9 cellular contexts compared by ENCODE assay signal in genomic region chr3:123961508-123961856, GRCh38. TPM values are rescaled to one million over a fixed set of nuclear protein-coding genes. Genes with fewer than 3 reads are reported as not detected.
A peak's percentile ranks its signal among the peaks of the same experiment; 100 is the strongest.
DNase-seq lines count a peak whose midpoint lies in the region; ATAC-seq and TF ChIP-seq lines count a peak whose summit lies in the region.
"Had no signal": no experiment of that assay in that cellular context is flagged by ENCODE, and none has a peak within 500 bp of the region (broad histone marks: within the 10 kb centered on the region; RNA-seq: fewer than 3 reads in every experiment).

No MANE protein-coding gene starts in this region.

- TF ChIP-seq CTCF in NB4 (IDR thresholded peaks at IDR 0.05; ENCODE audit: low read depth, low read length) (no peak), neural crest cell (conservative IDR thresholded peaks at IDR 0.05) (no peak)

- peaks cover 36% of the 10 kb centered on the region for H3K4me1 Mint-ChIP-seq in neural crest cell

- peaks cover 3% of the 10 kb centered on the region for H3K36me3 Mint-ChIP-seq in neural crest cell (ENCODE audit: low read depth)

- peaks cover under 1 to 12% (median 2%) of the 10 kb centered on the region in 11 experiments; a peak in 13 of 22 replicates for H3K36me3 ChIP-seq in BLaER1 treated with 17β-estradiol and CSF1 and Interleukin-3, amounts not matched to agents 10 nM and 100 nM
- no peaks in the 10 kb centered on the region for H3K36me3 ChIP-seq in effector memory CD4-positive, alpha-beta T cell (ENCODE audit: control insufficient read depth, insufficient read depth, low read length)

- H3K27me3 ChIP-seq in BLaER1 treated with 17β-estradiol and CSF1 and Interleukin-3, amounts not matched to agents 10 nM and 100 nM: no peaks in the 10 kb centered on the region
- H3K27me3 ChIP-seq in effector memory CD4-positive, alpha-beta T cell (replicated peaks; ENCODE audit: control insufficient read depth, insufficient read depth, low read length, poor library complexity, severe bottlenecking): no peaks in the 10 kb centered on the region

- H3K27ac ChIP-seq in BLaER1 treated with 17β-estradiol and CSF1 and Interleukin-3, amounts not matched to agents 10 nM and 100 nM: peak overlapping the region in 5 of 11 experiments; percentile 83 to 96 (median 86); a peak in 10 of 22 replicates
- peak overlapping the region; percentile 63 for H3K27ac ChIP-seq in effector memory CD4-positive, alpha-beta T cell (ENCODE audit: insufficient read depth, low read length, poor library complexity, severe bottlenecking)

- peaks cover 7 to 30% (median 16%) of the 10 kb centered on the region in 10 experiments; a peak in 16 of 20 replicates for H3K4me1 ChIP-seq in BLaER1 treated with 17β-estradiol and CSF1 and Interleukin-3, amounts not matched to agents 10 nM and 100 nM
- no peaks in the 10 kb centered on the region for H3K4me1 ChIP-seq in effector memory CD4-positive, alpha-beta T cell (ENCODE audit: control insufficient read depth, insufficient read depth, low read length, poor library complexity, severe bottlenecking)

- H3K9me3 Mint-ChIP-seq in neural crest cell: peaks cover 3% of the 10 kb centered on the region

- peaks cover 15% of the 10 kb centered on the region for H3K27me3 Mint-ChIP-seq in neural crest cell (ENCODE audit: low read depth)

- peak overlapping the region; percentile 85 to 97 (median 92); a peak in 20 of 22 replicates for H3K9ac ChIP-seq in BLaER1 treated with 17β-estradiol and CSF1 and Interleukin-3, amounts not matched to agents 10 nM and 100 nM

- peak overlapping the region; percentile 68 to 95 (median 85) for H3K4me3 ChIP-seq in BLaER1 treated with 17β-estradiol and CSF1 and Interleukin-3, amounts not matched to agents 10 nM and 100 nM
- peak overlapping the region; percentile 42 for H3K4me3 ChIP-seq in NB4 (ENCODE audit: low read depth, low read length)
- H3K4me3 ChIP-seq in effector memory CD4-positive, alpha-beta T cell (ENCODE audit: insufficient read depth, low read depth, low read length, poor library complexity, severe bottlenecking): peak overlapping the region; percentile 81

- peak overlapping the region; percentile 100 for H3K4me3 Mint-ChIP-seq in neural crest cell

- ATAC-seq in GM19023 (IDR thresholded peaks at IDR 0.05; ENCODE audit: unreplicated experiment) (no peak), HG03342 (IDR thresholded peaks at IDR 0.05; ENCODE audit: unreplicated experiment) (no peak)

- DNase-seq in NB4 (ENCODE audit: low read depth) (no peak), neural crest cell (ENCODE audit: low read depth, low spot score) (no peak), midbrain (lab: John Stamatoyannopoulos, UW) (no peak), occipital lobe (lab: John Stamatoyannopoulos, UW) (no peak)
- DNase-seq in effector memory CD4-positive, alpha-beta T cell: no peak

- H3K27ac Mint-ChIP-seq in neural crest cell (ENCODE audit: unreplicated experiment): peak overlapping the region; percentile 100

- TF ChIP-seq POLR2A in NB4 (IDR thresholded peaks at IDR 0.05; ENCODE audit: extremely low read depth, insufficient read length): no peak

- H4K20me1 ChIP-seq in BLaER1 treated with 17β-estradiol and CSF1 and Interleukin-3, amounts not matched to agents 10 nM and 100 nM: no peaks in the 10 kb centered on the region

- peak overlapping the region; percentile 52 to 88 (median 71) for H3K4me2 ChIP-seq in BLaER1 treated with 17β-estradiol and CSF1 and Interleukin-3, amounts not matched to agents 10 nM and 100 nM

- H3K9me3 ChIP-seq in BLaER1 treated with 17β-estradiol and CSF1 and Interleukin-3, amounts not matched to agents 10 nM and 100 nM (replicated peaks in 1 of 11): no peaks in the 10 kb centered on the region
- no peaks in the 10 kb centered on the region for H3K9me3 ChIP-seq in effector memory CD4-positive, alpha-beta T cell (ENCODE audit: control insufficient read depth, low read length)

RNA-seq across cellular contexts. Expression of gene CCDC14, which starts 0.5 kb away (rescaled TPM):
- total RNA-seq in neural crest cell: 113 and 117 TPM in 2 replicates
- 99.5 TPM for total RNA-seq in occipital lobe

RNA-seq across cellular contexts. Expression of gene ROPN1, which starts 30.4 kb away (rescaled TPM):
- total RNA-seq in neural crest cell: not detected in 2 replicates
- 0.16 TPM for total RNA-seq in occipital lobe
- total RNA-seq: lung microvascular endothelial cell had no signal
